In the genomic region with DNA sequence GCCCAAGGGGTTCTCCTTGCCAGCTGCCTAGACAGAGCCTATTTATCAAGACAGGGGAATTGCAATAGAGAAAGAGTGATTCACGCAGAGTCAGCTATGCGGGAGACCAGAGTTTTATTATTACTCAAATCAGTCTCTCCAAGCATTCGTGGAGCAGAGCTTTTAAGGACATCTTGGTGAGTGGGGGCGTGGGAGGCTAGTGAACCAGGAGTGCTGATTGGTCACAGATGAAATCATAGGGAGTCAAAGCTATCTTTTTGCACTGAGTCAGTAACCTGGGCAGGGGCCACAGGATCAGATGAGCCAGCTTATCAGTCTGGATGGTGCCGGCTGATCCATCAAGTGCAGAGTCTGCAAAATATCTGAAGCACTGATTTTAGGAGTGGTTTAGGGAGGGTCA, we compare ENCODE assay signal across 13 cellular contexts.
DNase-seq lines count a peak whose midpoint lies in the region; ATAC-seq and TF ChIP-seq lines count a peak whose summit lies in the region.
"Had no signal": no experiment of that assay in that cellular context is flagged by ENCODE, and none has a peak within 500 bp of the region (broad histone marks: within the 10 kb centered on the region; RNA-seq: fewer than 3 reads in every experiment).

No MANE protein-coding gene starts in this region.

- no peak for TF ChIP-seq POLR2A in gastrocnemius medialis (IDR thresholded peaks at IDR 0.05)

- H3K4me1 ChIP-seq in Caco-2 = peaks cover 7% of the 10 kb centered on the region
- no peaks in the 10 kb centered on the region for H3K4me1 ChIP-seq in HEK293 (ENCODE audit: control insufficient read depth, insufficient read depth, low read length)
- peaks cover 0 to 8% of the 10 kb centered on the region in 2 donors for H3K4me1 ChIP-seq in gastrocnemius medialis
- H3K4me1 ChIP-seq: SJCRH30 had no signal

- H3K9me3 Mint-ChIP-seq in Caco-2 (ENCODE audit: unreplicated experiment) = peaks cover 30% of the 10 kb centered on the region
- H3K9me3 Mint-ChIP-seq in activated naive CD4-positive, alpha-beta T cell treated with anti-CD3 and anti-CD28 coated beads for 36 hours = peaks cover 19% of the 10 kb centered on the region

- H3K27ac Mint-ChIP-seq in Caco-2 (ENCODE audit: unreplicated experiment) = peak overlapping the region; percentile 36
- H3K27ac Mint-ChIP-seq in activated naive CD4-positive, alpha-beta T cell treated with anti-CD3 and anti-CD28 coated beads for 36 hours = no peak overlapping the region
- H3K27ac Mint-ChIP-seq: nephron had no signal

- intact Hi-C loops in Caco-2 (cut with micrococcal nuclease; ENCODE audit: unreplicated experiment) (no loop called here), gastrocnemius medialis (cut with DNase I; ENCODE audit: low total_unique reads) (no loop called here)
- intact Hi-C loops in activated naive CD4-positive, alpha-beta T cell treated with anti-CD3 and anti-CD28 coated beads for 36 hours (cut with micrococcal nuclease) = no loop called here

- no peaks in the 10 kb centered on the region for H3K27me3 Mint-ChIP-seq in Caco-2 (ENCODE audit: insufficient read depth, unreplicated experiment)
- H3K27me3 Mint-ChIP-seq in activated naive CD4-positive, alpha-beta T cell treated with anti-CD3 and anti-CD28 coated beads for 36 hours (ENCODE audit: low read depth) = no peaks in the 10 kb centered on the region

- H3K27ac ChIP-seq in HEK293 (ENCODE audit: extremely low read depth, low read depth, low read length) (no peak overlapping the region), gastrocnemius medialis (no peak overlapping the region)
- H3K27ac ChIP-seq: SJCRH30 had no signal

- peaks cover 20% of the 10 kb centered on the region for H3K9me3 ChIP-seq in Caco-2
- H3K9me3 ChIP-seq in HEK293 (ENCODE audit: control insufficient read depth, insufficient read depth, low read depth, low read length) = no peaks in the 10 kb centered on the region; the same call in 1 of the 2 replicates
- no peaks in the 10 kb centered on the region for H3K9me3 ChIP-seq in gastrocnemius medialis

- no peaks in the 10 kb centered on the region for H3K36me3 ChIP-seq in Caco-2 (ENCODE audit: control insufficient read depth, insufficient read depth, low read length)
- H3K36me3 ChIP-seq in HEK293 (ENCODE audit: control insufficient read depth in 2 of 2, insufficient read depth in 1 of 2, low read length in 2 of 2) = no peaks in the 10 kb centered on the region
- H3K36me3 ChIP-seq in gastrocnemius medialis = no peaks in the 10 kb centered on the region
- H3K36me3 ChIP-seq: SJCRH30 had no signal

- POLR2A ChIA-PET in Caco-2 (lab: Charles Lee) = no interaction called here
- POLR2A ChIA-PET in HEK293 (lab: Yijun Ruan, JAX) = no interaction called here

- no peaks in the 10 kb centered on the region for H3K36me3 Mint-ChIP-seq in Caco-2 (ENCODE audit: insufficient read depth, unreplicated experiment)
- H3K36me3 Mint-ChIP-seq in activated naive CD4-positive, alpha-beta T cell treated with anti-CD3 and anti-CD28 coated beads for 36 hours (ENCODE audit: low read depth) = peaks cover 4% of the 10 kb centered on the region

- CTCF ChIA-PET in Caco-2 (lab: Charles Lee) = no interaction called here
- CTCF ChIA-PET in HEK293 (lab: Yijun Ruan, JAX) = interaction anchor here (0.8 kb wide), 1 partner anchor 16 kb away, joined by 5 read pairs; no protein-coding TSS in a partner anchor
- CTCF ChIA-PET in activated naive CD4-positive, alpha-beta T cell treated with anti-CD3 and anti-CD28 coated beads for 36 hours (lab: Charles Lee) = interaction anchor here (0.6 to 1.6 kb wide), 2 partner anchors 85 to 115 kb away, joined by 3 read pairs; no protein-coding TSS in a partner anchor

- TF ChIP-seq CTCF in Caco-2 (IDR thresholded peaks at IDR 0.05; ENCODE audit: insufficient read depth in 1 of 2, low read depth in 1 of 2, low read length in 1 of 2, severe bottlenecking in 1 of 2, unreplicated experiment in 1 of 2) (no peak), HEK293 (tag by site-specific recombination; IDR thresholded peaks at IDR 0.05) (no peak), gastrocnemius medialis (IDR thresholded peaks at IDR 0.05 in 4 of 5, conservative IDR thresholded peaks at IDR 0.05 in 1 of 5) (no peak)

- H3K4me1 Mint-ChIP-seq in Caco-2 (ENCODE audit: low read depth, unreplicated experiment) = no peaks in the 10 kb centered on the region
- peaks cover 12% of the 10 kb centered on the region for H3K4me1 Mint-ChIP-seq in activated naive CD4-positive, alpha-beta T cell treated with anti-CD3 and anti-CD28 coated beads for 36 hours (ENCODE audit: low read depth)
- H3K4me1 Mint-ChIP-seq: nephron had no signal

- BruUV-seq in Caco-2 (replicated peaks; lab: Mats Ljungman, UMichigan) = no TSS peak

- H3K4me3 ChIP-seq in Caco-2 (ENCODE audit: low read depth, low read length) = no peak overlapping the region
- H3K4me3 ChIP-seq in HEK293 (ENCODE audit: low read depth, low read length) = no peak overlapping the region
- H3K4me3 ChIP-seq in gastrocnemius medialis = no peak overlapping the region
- H3K4me3 ChIP-seq: SJCRH30 had no signal

- in situ Hi-C loops in gastrocnemius medialis (cut with MboI; ENCODE audit: low sequenced_read_pairs in 4 of 4) = no loop called here

- H3K4me3 Mint-ChIP-seq in Caco-2 (ENCODE audit: unreplicated experiment) = no peak overlapping the region
- H3K4me3 Mint-ChIP-seq in activated naive CD4-positive, alpha-beta T cell treated with anti-CD3 and anti-CD28 coated beads for 36 hours = no peak overlapping the region
- H3K4me3 Mint-ChIP-seq: nephron had no signal

- DNase-seq in Caco-2 (no peak), OCI-M2 (lab: John Stamatoyannopoulos, UW; ENCODE audit: unreplicated experiment) (no peak), gastrocnemius medialis (no peak)
- DNase-seq in activated naive CD4-positive, alpha-beta T cell treated with anti-CD3 and anti-CD28 coated beads for 36 hours = peak; percentile 69
- DNase-seq in stimulated activated CD4-positive, alpha-beta T cell treated with anti-CD3 and anti-CD28 coated beads, Interleukin-2, amount 100 ng/mL, for 24 hours = peak; percentile 60 to 65
- DNase-seq: DMS153, NCI-H1092 treated with DMSO at 0.1 percent for 48 hours, NCI-H345, SJCRH30, T-helper 9 cell had no signal

- H3K27me3 ChIP-seq in Caco-2 (replicated peaks; ENCODE audit: control insufficient read depth, insufficient read depth, low read length) (no peaks in the 10 kb centered on the region), gastrocnemius medialis (no peaks in the 10 kb centered on the region)
- H3K27me3 ChIP-seq: SJCRH30 had no signal

- ATAC-seq in HG02678 (IDR thresholded peaks at IDR 0.05; ENCODE audit: unreplicated experiment) (no peak), gastrocnemius medialis (no peak)

TF ChIP-seq in HEK293, 187 proteins besides CTCF, POLR2A, EP300 and RAD21:
- TF ChIP-seq ZNF561 (tag by site-specific recombination; IDR thresholded peaks at IDR 0.05; ENCODE audit: borderline replicate concordance) (no peak), ZNF837 (tag by site-specific recombination; IDR thresholded peaks at IDR 0.05) (no peak), ZNF350 (tag by site-specific recombination; IDR thresholded peaks at IDR 0.05) (no peak), SETDB1 (IDR thresholded peaks at IDR 0.05; ENCODE audit: insufficient read length, low read length) (peak; percentile 49)

Comparison
In these comparisons a context has a peak if more than half of its experiments do, and no peak if none do; other contexts are left out.
1. DNase-seq: peak in activated naive CD4-positive, alpha-beta T cell treated with anti-CD3 and anti-CD28 coated beads for 36 hours (single experiment) and stimulated activated CD4-positive, alpha-beta T cell treated with anti-CD3 and anti-CD28 coated beads, Interleukin-2, amount 100 ng/mL, for 24 hours (2 of 2); none in Caco-2 (0 of 2), OCI-M2 (single experiment) and gastrocnemius medialis (0 of 2).